8 cellular contexts compared by ENCODE assay signal in the genomic region with DNA sequence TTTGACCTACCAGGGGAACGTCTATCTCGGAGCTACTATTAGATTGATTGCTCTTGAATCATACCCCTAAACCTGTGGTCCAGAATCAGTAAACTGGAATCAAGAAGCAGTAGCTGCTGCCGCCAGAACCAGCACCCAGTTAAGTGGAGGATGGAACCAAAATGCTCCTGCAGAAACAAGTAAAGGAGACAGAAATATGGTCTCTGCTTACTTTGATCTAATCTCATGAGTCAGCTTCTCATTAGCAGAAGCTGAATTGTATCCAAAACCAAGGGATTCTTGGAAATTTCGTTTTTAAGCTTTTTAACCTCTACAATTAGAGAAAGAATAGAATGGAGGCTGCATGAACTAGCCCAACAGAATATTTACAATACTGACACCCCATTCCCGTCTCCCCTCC. TPM values are rescaled to one million over a fixed set of nuclear protein-coding genes. Genes with fewer than 3 reads are reported as not detected.
DNase-seq lines count a peak whose midpoint lies in the region; TF ChIP-seq lines count a peak whose summit lies in the region.
"Had no signal": no experiment of that assay in that cellular context is flagged by ENCODE, and none has a peak within 500 bp of the region (broad histone marks: within the 10 kb centered on the region; RNA-seq: fewer than 3 reads in every experiment).

No MANE protein-coding gene starts in this region.

- peak overlapping the region; percentile 38 for H3K4me3 Mint-ChIP-seq in endothelial cell (ENCODE audit: unreplicated experiment)

- DNase-seq in GM23248: peak; percentile 54
- DNase-seq in SK-N-SH: no peak
- DNase-seq in endothelial cell (ENCODE audit: low spot score): no peak
- DNase-seq in CD1c-positive myeloid dendritic cell (ENCODE audit: extremely low spot score): no peak
- DNase-seq in hepatic stellate cell (ENCODE audit: low spot score): no peak
- DNase-seq in stimulated activated CD8-positive, alpha-beta memory T cell treated with anti-CD3 and anti-CD28 coated beads, Interleukin-4, amount 100 ng/mL, for 48 hours: no peak
- DNase-seq: occipital lobe had no signal

- peaks cover 56% of the 10 kb centered on the region for H3K36me3 Mint-ChIP-seq in endothelial cell (ENCODE audit: low read depth, unreplicated experiment)

- H3K9me3 Mint-ChIP-seq in endothelial cell (ENCODE audit: unreplicated experiment): no peaks in the 10 kb centered on the region

- H3K9ac ChIP-seq in GM23248: 0 out of 2 replicates have a peak overlapping the region, but pooled peaks have one; percentile 9
- peak overlapping the region; percentile 49; the same call in 1 of the 2 replicates for H3K9ac ChIP-seq in SK-N-SH

- H3K9me3 ChIP-seq in GM23248 (ENCODE audit: low read depth): no peaks in the 10 kb centered on the region
- H3K9me3 ChIP-seq in SK-N-SH: no peaks in the 10 kb centered on the region

- H2AFZ ChIP-seq in GM23248 (no peak overlapping the region), SK-N-SH (ENCODE audit: low read depth) (no peak overlapping the region)

- WGBS in GM23248 (ENCODE audit: low coverage in 1 of 2, low lambda C conversion rate in 2 of 2, missing lambda C conversion rate in 2 of 2), 2 experiments: 40% methylated on average over 5 of the region's 5 CpGs
- 40% methylated on average over 5 of the region's 5 CpGs for WGBS in SK-N-SH (ENCODE audit: low lambda C conversion rate)

- H3K4me1 ChIP-seq in GM23248 (ENCODE audit: insufficient read depth) (peaks cover 24% of the 10 kb centered on the region), SK-N-SH (ENCODE audit: control insufficient read depth in 1 of 2, insufficient read depth in 2 of 2, low read depth in 1 of 2, low read length in 1 of 2) (peaks cover 21 to 26% of the 10 kb centered on the region in 2 experiments; a peak in 3 of 4 replicates)

- H3K27ac ChIP-seq in GM23248: peak overlapping the region; percentile 76
- peak overlapping the region; percentile 83 to 90; a peak in 3 of 4 replicates for H3K27ac ChIP-seq in SK-N-SH (ENCODE audit: low read depth in 2 of 2, low read length in 1 of 2)
- H3K27ac ChIP-seq in skin epidermis: peak overlapping the region in 16 of 21 experiments; percentile 1 to 86 (median 75)

- H3K9me2 ChIP-seq in GM23248 (ENCODE audit: insufficient read depth): no peaks in the 10 kb centered on the region
- H3K9me2 ChIP-seq in SK-N-SH: no peaks in the 10 kb centered on the region

- H3K27me3 ChIP-seq in GM23248 (replicated peaks; ENCODE audit: insufficient read depth): no peaks in the 10 kb centered on the region
- H3K27me3 ChIP-seq in SK-N-SH (ENCODE audit: insufficient read depth): no peaks in the 10 kb centered on the region

- CTCF ChIA-PET in SK-N-SH (lab: Yijun Ruan, JAX): interaction anchor here (1.2 to 2.1 kb wide), 4 partner anchors 9 to 143 kb away, joined by 3 to 7 read pairs (median 4); no protein-coding TSS in a partner anchor

- H3K27me3 Mint-ChIP-seq in endothelial cell (ENCODE audit: unreplicated experiment): peaks cover 2% of the 10 kb centered on the region

- H3K79me2 ChIP-seq in GM23248 (ENCODE audit: insufficient read depth) (peaks cover 99% of the 10 kb centered on the region), SK-N-SH (ENCODE audit: insufficient read depth) (peaks cover 90% of the 10 kb centered on the region)

- TF ChIP-seq RAD21 in SK-N-SH (IDR thresholded peaks at IDR 0.05; ENCODE audit: low read length): no peak

- H3K27ac Mint-ChIP-seq in endothelial cell (ENCODE audit: unreplicated experiment): peak overlapping the region; percentile 95

- in situ Hi-C loops in GM23248 (cut with MboI): no loop called here

- H3K4me2 ChIP-seq in GM23248 (ENCODE audit: unreplicated experiment) (peak overlapping the region; percentile 60), SK-N-SH (peak overlapping the region; percentile 58)

- no peak for TF ChIP-seq EP300 in SK-N-SH (IDR thresholded peaks at IDR 0.05; ENCODE audit: borderline replicate concordance in 1 of 2, low read depth in 1 of 2, low read length in 1 of 2)

- H3F3A ChIP-seq in GM23248 (ENCODE audit: insufficient read depth) (peaks cover 37% of the 10 kb centered on the region), SK-N-SH (replicated peaks; ENCODE audit: insufficient read depth) (peaks cover 42% of the 10 kb centered on the region)

- H3K4me3 ChIP-seq in GM23248: peak overlapping the region; percentile 2; the same call in 1 of the 2 replicates
- H3K4me3 ChIP-seq in SK-N-SH (ENCODE audit: low read depth in 2 of 2, low read length in 1 of 2): peak overlapping the region in 1 of 2 experiments; percentile 20; a peak in 1 of 4 replicates
- H3K4me3 ChIP-seq in skin epidermis: no peak overlapping the region

- H4K20me1 ChIP-seq in GM23248 (ENCODE audit: insufficient read depth) (0 out of 2 replicates have a peak, but pooled peaks cover 4% of the 10 kb centered on the region), SK-N-SH (ENCODE audit: insufficient read depth) (peaks cover 16% of the 10 kb centered on the region)

- H3K36me3 ChIP-seq in GM23248 (ENCODE audit: low read depth) (0 out of 2 replicates have a peak, but pooled peaks cover 12% of the 10 kb centered on the region), SK-N-SH (replicated peaks in 1 of 2; ENCODE audit: control insufficient read depth in 1 of 2, insufficient read depth in 2 of 2, low read length in 1 of 2) (peaks cover 45 to 58% of the 10 kb centered on the region in 2 experiments)

- POLR2A ChIA-PET in SK-N-SH (lab: Yijun Ruan, JAX): no interaction called here

- TF ChIP-seq CTCF in SK-N-SH (IDR thresholded peaks at IDR 0.05): no peak
- no peak for TF ChIP-seq CTCF in endothelial cell (IDR thresholded peaks at IDR 0.05; ENCODE audit: unreplicated experiment)

- H3K4me1 Mint-ChIP-seq in endothelial cell (ENCODE audit: unreplicated experiment): peaks cover 74% of the 10 kb centered on the region

TF ChIP-seq in SK-N-SH, 30 proteins besides CTCF, POLR2A, EP300 and RAD21 (continues in another document):
- TF ChIP-seq MAX (IDR thresholded peaks at IDR 0.05; ENCODE audit: low read depth): no peak
- 0 out of 2 replicates have a peak, but pooled peaks have one; percentile 42 for TF ChIP-seq PBX3 (IDR thresholded peaks at IDR 0.05)
- TF ChIP-seq EZH2phosphoT487 (IDR thresholded peaks at IDR 0.05; ENCODE audit: borderline replicate concordance, low read depth): no peak
- no peak for TF ChIP-seq USF1 (IDR thresholded peaks at IDR 0.05; ENCODE audit: borderline replicate concordance, low read depth)
- no peak for TF ChIP-seq RXRA (IDR thresholded peaks at IDR 0.05; ENCODE audit: borderline replicate concordance, low read depth)
- peak; percentile 30; the same call in 1 of the 2 replicates for TF ChIP-seq JUND (IDR thresholded peaks at IDR 0.05)
- TF ChIP-seq NRF1 (IDR thresholded peaks at IDR 0.05; ENCODE audit: low read depth, low read length): no peak
- no peak for TF ChIP-seq USF2 (IDR thresholded peaks at IDR 0.05; ENCODE audit: borderline replicate concordance, low read depth, low read length)
- TF ChIP-seq MXI1 (IDR thresholded peaks at IDR 0.05; ENCODE audit: low read depth, low read length): no peak
- no peak for TF ChIP-seq ELF1 (IDR thresholded peaks at IDR 0.05)

RNA-seq across cellular contexts. Expression of gene PIGV, which starts 42.6 kb away (rescaled TPM):
- 28.9 and 31.0 TPM in 2 replicates for total RNA-seq in GM23248 (2014; rRNA removed; shearing (Covaris generic))
- 20.4 and 21.5 TPM in 2 replicates for polyA plus RNA-seq in GM23248 (2016; fragmentation: Nextera tagmentation; extraction: Ambion mirVana)
- 16.5 and 26.4 TPM in 2 replicates for polyA plus RNA-seq in SK-N-SH (2012; rRNA removed)
- 14.6 and 18.7 TPM in 2 replicates for polyA plus RNA-seq in SK-N-SH (2012; cell fraction: cytosol; rRNA removed)
- polyA plus RNA-seq in SK-N-SH (2012; cell fraction: nucleus; rRNA removed): 15.9 and 31.9 TPM in 2 replicates
- 7.6 TPM for total RNA-seq in endothelial cell (ENCODE audit: unreplicated experiment)

RNA-seq across cellular contexts. Expression of gene ARID1A, which starts 49.4 kb away (rescaled TPM):
- total RNA-seq in GM23248 (2014; rRNA removed; shearing (Covaris generic)): 11.6 and 13.4 TPM in 2 replicates
- polyA plus RNA-seq in GM23248 (2016; fragmentation: Nextera tagmentation; extraction: Ambion mirVana) (8.2 and 9.4 TPM in 2 replicates), SK-N-SH (2012; rRNA removed) (14.2 and 26.5 TPM in 2 replicates)
- 15.6 and 20.3 TPM in 2 replicates for polyA plus RNA-seq in SK-N-SH (2012; cell fraction: cytosol; rRNA removed)
- 58.2 and 65.9 TPM in 2 replicates for polyA plus RNA-seq in SK-N-SH (2012; cell fraction: nucleus; rRNA removed)
- 115 TPM for total RNA-seq in endothelial cell (ENCODE audit: unreplicated experiment)
